In genomic region chr16:88855736-88856121, GRCh38 we compare ENCODE assay signal across 9 cellular contexts. TPM values are rescaled to one million over a fixed set of nuclear protein-coding genes. Genes with fewer than 3 reads are reported as not detected.
DNase-seq lines count a peak whose midpoint lies in the region; ATAC-seq and TF ChIP-seq lines count a peak whose summit lies in the region.
"Had no signal": no experiment of that assay in that cellular context is flagged by ENCODE, and none has a peak within 500 bp of the region (broad histone marks: within the 10 kb centered on the region; RNA-seq: fewer than 3 reads in every experiment).

No MANE protein-coding gene starts in this region.

- peak overlapping the region; percentile 58 for H3K4me2 ChIP-seq in mesenchymal stem cell (ENCODE audit: low read length, poor library complexity, severe bottlenecking)

- H3K36me3 ChIP-seq in heart right ventricle (peaks cover 0 to 48% (median 10%) of the 10 kb centered on the region in 9 donors), breast epithelium (no peaks in the 10 kb centered on the region), mesenchymal stem cell (ENCODE audit: control insufficient read depth in 1 of 2, insufficient read depth in 2 of 2, low read depth in 1 of 2, low read length in 2 of 2) (peaks cover 25 to 49% of the 10 kb centered on the region in 2 experiments), vagina (peaks cover 0 to 23% of the 10 kb centered on the region in 2 donors)

- no peak overlapping the region for H3K23ac ChIP-seq in mesenchymal stem cell (ENCODE audit: low read length in 2 of 2)

- no peak for TF ChIP-seq POLR2A in breast epithelium (IDR thresholded peaks at IDR 0.05)
- TF ChIP-seq POLR2A in vagina (IDR thresholded peaks at IDR 0.05), result no peak

- no peak overlapping the region for H3K18ac ChIP-seq in mesenchymal stem cell (ENCODE audit: low read depth in 1 of 2, low read length in 2 of 2)

- DNase-seq in heart right ventricle, result no peak
- no peak for DNase-seq in Right ventricle myocardium superior
- peak in 1 of 2 donors; percentile 19 for DNase-seq in breast epithelium (ENCODE audit: low spot score in 2 of 2)
- no peak for DNase-seq in mesenchymal stem cell
- DNase-seq in vagina (ENCODE audit: extremely low spot score in 2 of 2), result no peak
- DNase-seq in foreskin melanocyte, result no peak
- no peak for DNase-seq in GM13977 (ENCODE audit: low spot score)
- DNase-seq in ureter (ENCODE audit: low spot score), result no peak
- DNase-seq: DMS 273 treated with DMSO at 0.1 percent for 48 hours had no signal

- no peak overlapping the region for H3K4ac ChIP-seq in mesenchymal stem cell (ENCODE audit: low read depth in 1 of 2, low read length in 2 of 2)

- H3K4me3 ChIP-seq in heart right ventricle (peak overlapping the region in 9 of 10 donors; percentile 71 to 97 (median 92)), breast epithelium (peak overlapping the region; percentile 68 to 97 (median 75)), mesenchymal stem cell (ENCODE audit: insufficient read depth in 1 of 2, low read depth in 1 of 2, low read length in 2 of 2) (peak overlapping the region; percentile 84 to 89), vagina (peak overlapping the region; percentile 99)

- H3K9me3 ChIP-seq in heart right ventricle (no peaks in the 10 kb centered on the region), breast epithelium (no peaks in the 10 kb centered on the region), mesenchymal stem cell (ENCODE audit: control insufficient read depth, low read length) (no peaks in the 10 kb centered on the region), vagina (no peaks in the 10 kb centered on the region)

- H3K79me1 ChIP-seq in mesenchymal stem cell (replicated peaks; ENCODE audit: low read length, poor library complexity, severe bottlenecking), result peaks cover 54% of the 10 kb centered on the region

- peak in 1 of 8 donors; percentile 1 for ATAC-seq in heart right ventricle
- no peak for ATAC-seq in Right ventricle myocardium superior (ENCODE audit: poor library complexity)

- TF ChIP-seq CTCF in heart right ventricle (IDR thresholded peaks at IDR 0.05), result no peak
- no peak for TF ChIP-seq CTCF in breast epithelium (IDR thresholded peaks at IDR 0.05)
- no peak for TF ChIP-seq CTCF in vagina (IDR thresholded peaks at IDR 0.05)
- TF ChIP-seq CTCF in GM13977 (IDR thresholded peaks at IDR 0.05; ENCODE audit: extremely low read depth, insufficient read depth, missing control alignments), result no peak

- H3K9ac ChIP-seq in mesenchymal stem cell (ENCODE audit: low read length), result peak overlapping the region; percentile 84

- no peak overlapping the region for H2AFZ ChIP-seq in mesenchymal stem cell (ENCODE audit: low read depth, low read length)

- H2AK5ac ChIP-seq in mesenchymal stem cell (ENCODE audit: low read length, severe bottlenecking), result no peak overlapping the region

- H2BK5ac ChIP-seq in mesenchymal stem cell (ENCODE audit: low read depth, low read length, poor library complexity, severe bottlenecking), result no peak overlapping the region

- no peak overlapping the region for H2BK12ac ChIP-seq in mesenchymal stem cell (ENCODE audit: low read length in 2 of 2)

- H2BK120ac ChIP-seq in mesenchymal stem cell (ENCODE audit: low read depth, low read length), result no peak overlapping the region

- H4K91ac ChIP-seq in mesenchymal stem cell (ENCODE audit: low read length), result no peak overlapping the region

- H4K8ac ChIP-seq in mesenchymal stem cell (ENCODE audit: low read length), result no peak overlapping the region

- no peak overlapping the region for H2BK15ac ChIP-seq in mesenchymal stem cell (ENCODE audit: low read depth, poor library complexity, severe bottlenecking)

- 87 to 90% methylated on average over 13 of the region's 13 CpGs for WGBS in heart right ventricle, 2 donors
- 92% methylated on average over 13 of the region's 13 CpGs for WGBS in mesenchymal stem cell

- peak overlapping the region in 1 of 2 experiments; percentile 96 for H3K14ac ChIP-seq in mesenchymal stem cell (ENCODE audit: low read length in 2 of 2)

- H3K27ac ChIP-seq in heart right ventricle (peak overlapping the region in 5 of 10 donors; percentile 70 to 88 (median 73)), breast epithelium (peak overlapping the region in 1 of 2 donors; percentile 91), mesenchymal stem cell (ENCODE audit: low read length, poor library complexity, severe bottlenecking) (no peak overlapping the region), vagina (peak overlapping the region; percentile 84)

- in situ Hi-C loops in GM13977 (cut with MboI; ENCODE audit: low pct_unique_long_range_greater_than_20kb, low sequenced_read_pairs, unreplicated experiment), result no loop called here

- H3K27me3 ChIP-seq in heart right ventricle, result no peaks in the 10 kb centered on the region
- H3K27me3 ChIP-seq in breast epithelium, result no peaks in the 10 kb centered on the region
- no peaks in the 10 kb centered on the region for H3K27me3 ChIP-seq in mesenchymal stem cell (ENCODE audit: control insufficient read depth in 1 of 2, insufficient read depth in 1 of 2, low read length in 2 of 2)
- H3K27me3 ChIP-seq in vagina, result no peaks in the 10 kb centered on the region

- intact Hi-C loops in heart right ventricle (cut with DNase I), result loop anchor here in 5 of 10 donors (2.0 to 5.0 kb wide), 4 partner anchors 38 to 67 kb away; partner anchors contain the start of gene APRT (in 4 of the 5)
- intact Hi-C loops in Right ventricle myocardium superior (cut with DNase I), result loop anchor here (5.0 kb wide), 1 partner anchor 43 kb away; the partner anchor contains the start of gene APRT
- intact Hi-C loops in breast epithelium (cut with DNase I; ENCODE audit: low total_unique reads), result loop anchor here (1.0 kb wide), 1 partner anchor 11 kb away; no protein-coding TSS in a partner anchor
- intact Hi-C loops in vagina (cut with DNase I), result no loop called here

- H3K4me1 ChIP-seq in heart right ventricle, result peaks cover 10 to 50% (median 22%) of the 10 kb centered on the region in 9 donors
- H3K4me1 ChIP-seq in breast epithelium, result peaks cover 0 to 7% of the 10 kb centered on the region in 2 donors
- peaks cover 20% of the 10 kb centered on the region for H3K4me1 ChIP-seq in mesenchymal stem cell (ENCODE audit: control insufficient read depth, insufficient read depth, low read depth, low read length)
- peaks cover 45% of the 10 kb centered on the region for H3K4me1 ChIP-seq in vagina

RNA-seq across cellular contexts. Expression of gene GALNS, which starts 1.0 kb away (rescaled TPM):
- 10 to 100 TPM; 11.5 to 18.7 (median 13.8) TPM for total RNA-seq in heart right ventricle
- 10 to 100 TPM; 13.3 to 17.6 TPM for polyA plus RNA-seq in heart right ventricle
- total RNA-seq in Right ventricle myocardium superior, result 15.9 TPM
- 10 to 100 TPM; 16.2 to 29.5 (median 17.9) TPM for total RNA-seq in breast epithelium
- polyA plus RNA-seq in mesenchymal stem cell (2013, experiment 1 of 2), result 34.8 TPM
- polyA plus RNA-seq in mesenchymal stem cell (2013, experiment 2 of 2), result 32.9 TPM
- total RNA-seq in vagina, result 61.4 TPM
- 44.4 TPM for total RNA-seq in ureter

RNA-seq across cellular contexts. Expression of gene TRAPPC2L, which starts 1.2 kb away (rescaled TPM):
- 10 to 100 TPM; 44.5 to 58.0 (median 50.9) TPM for total RNA-seq in heart right ventricle
- polyA plus RNA-seq in heart right ventricle, result 10 to 100 TPM; 37.5 to 63.3 TPM
- 53.0 TPM for total RNA-seq in Right ventricle myocardium superior
- 10 to 100 TPM; 32.1 to 37.8 (median 34.4) TPM for total RNA-seq in breast epithelium
- 111 TPM for polyA plus RNA-seq in mesenchymal stem cell (2013, experiment 1 of 2)
- 108 TPM for polyA plus RNA-seq in mesenchymal stem cell (2013, experiment 2 of 2)
- total RNA-seq in vagina, result 50.8 TPM
- total RNA-seq in ureter, result 55.3 TPM

RNA-seq across cellular contexts. Expression of gene PABPN1L, which starts 10.7 kb away (rescaled TPM):
- under 1 TPM in 1 of 10 donors, not detected in 9; 0.21 TPM for total RNA-seq in heart right ventricle
- not detected for polyA plus RNA-seq in heart right ventricle
- not detected for total RNA-seq in Right ventricle myocardium superior
- total RNA-seq in breast epithelium, result not detected
- not detected for polyA plus RNA-seq in mesenchymal stem cell (2013, experiment 1 of 2)
- not detected for polyA plus RNA-seq in mesenchymal stem cell (2013, experiment 2 of 2)
- total RNA-seq in vagina, result not detected
- not detected for total RNA-seq in ureter

RNA-seq across cellular contexts. Expression of gene APRT, which starts 44.0 kb away (rescaled TPM):
- total RNA-seq in heart right ventricle (10 to 100 TPM; 20.8 to 58.0 (median 35.4) TPM), Right ventricle myocardium superior (40.4 TPM), breast epithelium (100 to 1,000 TPM in 2 of 3 donors, 10 to 100 TPM in 1; 93.8 to 152 (median 126) TPM), vagina (134 TPM), ureter (152 TPM)
- 100 to 1,000 TPM in 1 of 2 donors, 10 to 100 TPM in 1; 68.4 to 166 TPM for polyA plus RNA-seq in heart right ventricle
- polyA plus RNA-seq in mesenchymal stem cell (2013, experiment 1 of 2), result 157 TPM
- polyA plus RNA-seq in mesenchymal stem cell (2013, experiment 2 of 2), result 164 TPM

RNA-seq across cellular contexts. Expression of gene CDT1, which starts 52.1 kb away (rescaled TPM):
- total RNA-seq in heart right ventricle (1 to 10 TPM in 4 of 10 donors, under 1 TPM in 6; 0.21 to 2.6 (median 0.58) TPM), Right ventricle myocardium superior (1.00 TPM), breast epithelium (1 to 10 TPM; 1.3 to 3.3 (median 3.2) TPM), vagina (10.8 TPM), ureter (2.1 TPM)
- under 1 TPM; 0.15 to 0.22 TPM for polyA plus RNA-seq in heart right ventricle
- 3.1 TPM for polyA plus RNA-seq in mesenchymal stem cell (2013, experiment 1 of 2)
- 3.0 TPM for polyA plus RNA-seq in mesenchymal stem cell (2013, experiment 2 of 2)
